9 cellular contexts compared by ENCODE assay signal in genomic region chr2:133957724-133958123, GRCh38.
"Had no signal": no experiment of that assay in that cellular context is flagged by ENCODE, and none has a peak within 500 bp of the region (broad histone marks: within the 10 kb centered on the region; RNA-seq: fewer than 3 reads in every experiment).

No MANE protein-coding gene starts in this region.

- H3K36me3 ChIP-seq: HAP-1 had no signal

- H3K4me3 ChIP-seq: GM23248, HAP-1, K562 had no signal

- H3K9ac ChIP-seq: GM23248 had no signal

- DNase-seq: GM23248, GOT3, H7, IMR-90, KG1 had no signal

- H3K27ac ChIP-seq: GM23248 had no signal

- H3K9me3 ChIP-seq: HAP-1 had no signal

- H2AFZ ChIP-seq: GM23248 had no signal

- FAIRE-seq: HTR-8/SVneo, K562 had no signal

- ATAC-seq: HCT116, K562 had no signal
